ENCODE assay signal across 2 cellular contexts in the genomic region with DNA sequence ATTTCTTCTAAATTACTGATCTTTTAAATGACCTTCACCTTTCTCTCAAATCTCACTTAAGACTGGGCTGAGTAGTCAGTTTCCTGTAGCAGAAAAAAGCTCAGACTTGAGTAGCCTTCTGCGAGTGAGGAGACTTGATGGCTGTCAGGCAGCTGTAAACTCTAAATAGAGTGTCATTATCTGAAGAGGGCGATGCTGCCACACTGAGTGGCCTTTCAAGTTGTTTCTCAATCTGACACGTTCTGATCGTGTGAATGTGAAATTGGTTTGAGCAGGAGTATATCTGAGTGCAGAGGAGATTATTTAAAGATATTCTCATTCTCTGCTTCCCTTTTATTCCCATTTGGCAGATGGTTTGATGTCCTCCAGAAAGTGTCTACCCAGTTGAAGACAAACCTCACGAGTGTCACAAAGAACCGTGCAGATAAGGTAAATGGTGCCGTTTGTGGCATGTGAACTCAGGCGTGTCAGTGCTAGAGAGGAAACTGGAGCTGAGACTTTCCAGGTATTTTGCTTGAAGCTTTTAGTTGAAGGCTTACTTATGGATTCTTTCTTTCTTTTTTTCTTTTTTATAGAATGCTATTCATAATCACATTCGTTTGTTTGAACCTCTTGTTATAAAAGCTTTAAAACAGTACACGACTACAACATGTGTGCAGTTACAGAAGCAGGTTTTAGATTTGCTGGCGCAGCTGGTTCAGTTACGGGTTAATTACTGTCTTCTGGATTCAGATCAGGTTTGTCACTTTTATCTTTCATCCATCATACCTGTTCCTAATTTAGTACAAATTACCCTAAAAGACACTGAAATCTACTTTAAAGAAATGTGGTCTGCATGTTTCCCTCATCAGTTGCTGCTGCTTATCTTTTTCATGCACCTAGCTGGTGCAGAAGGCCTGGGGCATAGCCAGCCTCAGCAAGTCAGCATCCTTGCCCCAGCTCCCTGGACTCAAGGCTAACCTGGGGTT.
TF ChIP-seq lines count a peak whose summit lies in the region.

No MANE protein-coding gene starts in this region.

TF ChIP-seq in SK-N-SH, 30 proteins besides CTCF, POLR2A, EP300 and RAD21 (continued from another document):
- TF ChIP-seq, protein P1, sequence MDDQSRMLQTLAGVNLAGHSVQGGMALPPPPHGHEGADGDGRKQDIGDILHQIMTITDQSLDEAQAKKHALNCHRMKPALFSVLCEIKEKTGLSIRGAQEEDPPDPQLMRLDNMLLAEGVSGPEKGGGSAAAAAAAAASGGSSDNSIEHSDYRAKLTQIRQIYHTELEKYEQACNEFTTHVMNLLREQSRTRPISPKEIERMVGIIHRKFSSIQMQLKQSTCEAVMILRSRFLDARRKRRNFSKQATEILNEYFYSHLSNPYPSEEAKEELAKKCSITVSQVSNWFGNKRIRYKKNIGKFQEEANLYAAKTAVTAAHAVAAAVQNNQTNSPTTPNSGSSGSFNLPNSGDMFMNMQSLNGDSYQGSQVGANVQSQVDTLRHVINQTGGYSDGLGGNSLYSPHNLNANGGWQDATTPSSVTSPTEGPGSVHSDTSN (IDR thresholded peaks at IDR 0.05): no peak
- TF ChIP-seq RCOR1 (IDR thresholded peaks at IDR 0.05; ENCODE audit: low read length) (peak; percentile 49; the same call in 1 of the 2 replicates), MXI1 (IDR thresholded peaks at IDR 0.05; ENCODE audit: low read depth, low read length) (no peak), MEF2A (IDR thresholded peaks at IDR 0.05; ENCODE audit: borderline replicate concordance, low read depth) (no peak)
- TF ChIP-seq, protein P2, sequence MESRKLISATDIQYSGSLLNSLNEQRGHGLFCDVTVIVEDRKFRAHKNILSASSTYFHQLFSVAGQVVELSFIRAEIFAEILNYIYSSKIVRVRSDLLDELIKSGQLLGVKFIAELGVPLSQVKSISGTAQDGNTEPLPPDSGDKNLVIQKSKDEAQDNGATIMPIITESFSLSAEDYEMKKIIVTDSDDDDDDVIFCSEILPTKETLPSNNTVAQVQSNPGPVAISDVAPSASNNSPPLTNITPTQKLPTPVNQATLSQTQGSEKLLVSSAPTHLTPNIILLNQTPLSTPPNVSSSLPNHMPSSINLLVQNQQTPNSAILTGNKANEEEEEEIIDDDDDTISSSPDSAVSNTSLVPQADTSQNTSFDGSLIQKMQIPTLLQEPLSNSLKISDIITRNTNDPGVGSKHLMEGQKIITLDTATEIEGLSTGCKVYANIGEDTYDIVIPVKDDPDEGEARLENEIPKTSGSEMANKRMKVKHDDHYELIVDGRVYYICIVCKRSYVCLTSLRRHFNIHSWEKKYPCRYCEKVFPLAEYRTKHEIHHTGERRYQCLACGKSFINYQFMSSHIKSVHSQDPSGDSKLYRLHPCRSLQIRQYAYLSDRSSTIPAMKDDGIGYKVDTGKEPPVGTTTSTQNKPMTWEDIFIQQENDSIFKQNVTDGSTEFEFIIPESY (IDR thresholded peaks at IDR 0.05; ENCODE audit: borderline replicate concordance, low read depth): no peak
- TF ChIP-seq, protein P3, sequence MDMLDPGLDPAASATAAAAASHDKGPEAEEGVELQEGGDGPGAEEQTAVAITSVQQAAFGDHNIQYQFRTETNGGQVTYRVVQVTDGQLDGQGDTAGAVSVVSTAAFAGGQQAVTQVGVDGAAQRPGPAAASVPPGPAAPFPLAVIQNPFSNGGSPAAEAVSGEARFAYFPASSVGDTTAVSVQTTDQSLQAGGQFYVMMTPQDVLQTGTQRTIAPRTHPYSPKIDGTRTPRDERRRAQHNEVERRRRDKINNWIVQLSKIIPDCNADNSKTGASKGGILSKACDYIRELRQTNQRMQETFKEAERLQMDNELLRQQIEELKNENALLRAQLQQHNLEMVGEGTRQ (IDR thresholded peaks at IDR 0.05; ENCODE audit: borderline replicate concordance, low read depth, low read length): no peak

TF ChIP-seq in SK-N-SH treated with all-trans-retinoic acid at 6 μM for 48 hours, 23 proteins besides CTCF, POLR2A, EP300 and RAD21 (continued from another document):
- TF ChIP-seq SNAI2 (CRISPR knock-in tag; IDR thresholded peaks at IDR 0.05): no peak
- TF ChIP-seq, protein P4, sequence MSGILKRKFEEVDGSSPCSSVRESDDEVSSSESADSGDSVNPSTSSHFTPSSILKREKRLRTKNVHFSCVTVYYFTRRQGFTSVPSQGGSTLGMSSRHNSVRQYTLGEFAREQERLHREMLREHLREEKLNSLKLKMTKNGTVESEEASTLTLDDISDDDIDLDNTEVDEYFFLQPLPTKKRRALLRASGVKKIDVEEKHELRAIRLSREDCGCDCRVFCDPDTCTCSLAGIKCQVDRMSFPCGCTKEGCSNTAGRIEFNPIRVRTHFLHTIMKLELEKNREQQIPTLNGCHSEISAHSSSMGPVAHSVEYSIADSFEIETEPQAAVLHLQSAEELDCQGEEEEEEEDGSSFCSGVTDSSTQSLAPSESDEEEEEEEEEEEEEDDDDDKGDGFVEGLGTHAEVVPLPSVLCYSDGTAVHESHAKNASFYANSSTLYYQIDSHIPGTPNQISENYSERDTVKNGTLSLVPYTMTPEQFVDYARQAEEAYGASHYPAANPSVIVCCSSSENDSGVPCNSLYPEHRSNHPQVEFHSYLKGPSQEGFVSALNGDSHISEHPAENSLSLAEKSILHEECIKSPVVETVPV (CRISPR knock-in tag; IDR thresholded peaks at IDR 0.05): no peak
- TF ChIP-seq, protein P5, sequence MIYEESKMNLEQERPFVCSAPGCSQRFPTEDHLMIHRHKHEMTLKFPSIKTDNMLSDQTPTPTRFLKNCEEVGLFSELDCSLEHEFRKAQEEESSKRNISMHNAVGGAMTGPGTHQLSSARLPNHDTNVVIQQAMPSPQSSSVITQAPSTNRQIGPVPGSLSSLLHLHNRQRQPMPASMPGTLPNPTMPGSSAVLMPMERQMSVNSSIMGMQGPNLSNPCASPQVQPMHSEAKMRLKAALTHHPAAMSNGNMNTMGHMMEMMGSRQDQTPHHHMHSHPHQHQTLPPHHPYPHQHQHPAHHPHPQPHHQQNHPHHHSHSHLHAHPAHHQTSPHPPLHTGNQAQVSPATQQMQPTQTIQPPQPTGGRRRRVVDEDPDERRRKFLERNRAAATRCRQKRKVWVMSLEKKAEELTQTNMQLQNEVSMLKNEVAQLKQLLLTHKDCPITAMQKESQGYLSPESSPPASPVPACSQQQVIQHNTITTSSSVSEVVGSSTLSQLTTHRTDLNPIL (CRISPR knock-in tag; IDR thresholded peaks at IDR 0.05; ENCODE audit: low read depth): no peak
- no peak for TF ChIP-seq ZNF70 (CRISPR knock-in tag; IDR thresholded peaks at IDR 0.05)
- TF ChIP-seq ARNTL (CRISPR knock-in tag; IDR thresholded peaks at IDR 0.05; ENCODE audit: borderline replicate concordance, low read depth): no peak
TF ChIP-seq in SK-N-SH treated with all-trans-retinoic acid at 6 μM for 48 hours: peak in this region for 0.
